ENCODE assay signal across 12 cellular contexts in genomic region chr16:53768593-53768992, GRCh38.
DNase-seq lines count a peak whose midpoint lies in the region; ATAC-seq and TF ChIP-seq lines count a peak whose summit lies in the region.
"Had no signal": no experiment of that assay in that cellular context is flagged by ENCODE, and none has a peak within 500 bp of the region (broad histone marks: within the 10 kb centered on the region; RNA-seq: fewer than 3 reads in every experiment).

No MANE protein-coding gene starts in this region.

- TF ChIP-seq POLR2A in HCT116 (IDR thresholded peaks at IDR 0.05; ENCODE audit: borderline replicate concordance, extremely low read depth, insufficient read depth, insufficient read length) = no peak

- no peak overlapping the region for H3K9ac ChIP-seq in HCT116 (ENCODE audit: low read length)
- peak overlapping the region; percentile 75 for H3K9ac ChIP-seq in adipocyte (ENCODE audit: low read length)

- no peak for TF ChIP-seq CTCF in HCT116 (IDR thresholded peaks at IDR 0.05 in 2 of 3, conservative IDR thresholded peaks at IDR 0.05 in 1 of 3; ENCODE audit: borderline replicate concordance in 1 of 3, insufficient read depth in 1 of 3, low read depth in 2 of 3, low read length in 2 of 3)

- intact Hi-C loops in HCT116 (cut with micrococcal nuclease) = loop anchor here (5.0 kb wide), 1 partner anchor 424 kb away; no protein-coding TSS in a partner anchor

- H2AFZ ChIP-seq in HCT116 (ENCODE audit: low read depth, low read length, poor library complexity, severe bottlenecking) = no peak overlapping the region
- H2AFZ ChIP-seq: GM23338 had no signal

- H4K20me1 ChIP-seq in HCT116 (ENCODE audit: insufficient read depth) = no peaks in the 10 kb centered on the region

- no peaks in the 10 kb centered on the region for H3K36me3 ChIP-seq in HCT116 (ENCODE audit: control insufficient read depth in 1 of 2, insufficient read depth in 2 of 2, low read length in 2 of 2)
- H3K36me3 ChIP-seq in adipocyte (ENCODE audit: control insufficient read depth, insufficient read depth, low read length, severe bottlenecking) = no peaks in the 10 kb centered on the region
- H3K36me3 ChIP-seq: heart right ventricle had no signal

- peak; percentile 87 for ATAC-seq in HCT116
- no peak for ATAC-seq in GM18861 (IDR thresholded peaks at IDR 0.05; ENCODE audit: unreplicated experiment)
- no peak for ATAC-seq in GM21515 (IDR thresholded peaks at IDR 0.05; ENCODE audit: unreplicated experiment)
- no peak for ATAC-seq in GM18858 (IDR thresholded peaks at IDR 0.05; ENCODE audit: unreplicated experiment)
- ATAC-seq: GM23338 had no signal

- H3K27me3 ChIP-seq in HCT116 (ENCODE audit: insufficient read depth, low read length) (no peaks in the 10 kb centered on the region), adipocyte (replicated peaks; ENCODE audit: control insufficient read depth, insufficient read depth, low read length) (no peaks in the 10 kb centered on the region)
- H3K27me3 ChIP-seq: heart right ventricle had no signal

- no TSS peak for BruUV-seq in HCT116 (replicated peaks; lab: Mats Ljungman, UMichigan)

- no peak for TF ChIP-seq RAD21 in HCT116 (IDR thresholded peaks at IDR 0.05; ENCODE audit: low read depth)

- peaks cover 8% of the 10 kb centered on the region; the same call in 1 of the 2 replicates for H3K79me2 ChIP-seq in HCT116 (ENCODE audit: insufficient read depth, low read length)

- RAD21 ChIA-PET in HCT116 (lab: Charles Lee; ENCODE audit: low non-redundant PET in 1 of 2, low total read pairs in 2 of 2, uncharacterized antibody in 2 of 2, unreplicated experiment in 2 of 2) = interaction anchor here (0.6 to 1.8 kb wide), 2 partner anchors 15 to 1052 kb away, joined by 3 to 4 read pairs; no protein-coding TSS in a partner anchor

- CTCF ChIA-PET in HCT116 (lab: Charles Lee) = interaction anchor here (0.8 to 1.6 kb wide), 2 partner anchors 25 to 219 kb away, joined by 3 read pairs; no protein-coding TSS in a partner anchor

- DNase-seq in AG08395 (ENCODE audit: low spot score) = peak; percentile 84
- DNase-seq in HCT116 (ENCODE audit: low read depth, low spot score) = peak; percentile 61
- DNase-seq in adipocyte (ENCODE audit: low read depth) = peak; percentile 90
- DNase-seq in kidney tubule cell (ENCODE audit: low spot score) = peak; percentile 70
- no peak for DNase-seq in OCI-M2 (lab: John Stamatoyannopoulos, UW; ENCODE audit: unreplicated experiment)
- DNase-seq: heart right ventricle, KBM-7, occipital lobe had no signal

- no peaks in the 10 kb centered on the region for H3K9me2 ChIP-seq in HCT116 (ENCODE audit: insufficient read depth)

- POLR2A ChIA-PET in HCT116 (lab: Charles Lee) = no interaction called here

- H3K4me3 ChIP-seq in HCT116 (replicated peaks in 1 of 2; ENCODE audit: low read depth in 1 of 2, low read length in 2 of 2) = peak overlapping the region in 1 of 2 experiments; percentile 22; a peak in 1 of 4 replicates
- H3K4me3 ChIP-seq in adipocyte (ENCODE audit: low read length) = peak overlapping the region; percentile 25
- H3K4me3 ChIP-seq: GM23338, heart right ventricle had no signal

- H3K4me2 ChIP-seq in HCT116 (ENCODE audit: low read length) = peak overlapping the region; percentile 60
- H3K4me2 ChIP-seq: GM23338 had no signal

- H3K9me3 ChIP-seq in HCT116 (ENCODE audit: control insufficient read depth in 1 of 2, insufficient read depth in 1 of 2, low read depth in 1 of 2, low read length in 2 of 2) = no peaks in the 10 kb centered on the region
- H3K9me3 ChIP-seq in adipocyte (ENCODE audit: control insufficient read depth, low read length) = no peaks in the 10 kb centered on the region
- H3K9me3 ChIP-seq: heart right ventricle had no signal

- peaks cover 50 to 54% of the 10 kb centered on the region in 2 experiments for H3K4me1 ChIP-seq in HCT116 (ENCODE audit: control insufficient read depth in 1 of 2, insufficient read depth in 2 of 2, low read length in 2 of 2)
- peaks cover 74% of the 10 kb centered on the region for H3K4me1 ChIP-seq in adipocyte (ENCODE audit: control insufficient read depth, insufficient read depth, low read length)

- H3K27ac ChIP-seq in HCT116 (ENCODE audit: low read depth, low read length) = peak overlapping the region; percentile 49; the same call in 1 of the 2 replicates

TF ChIP-seq in HCT116, 20 proteins besides CTCF, POLR2A, EP300 and RAD21:
- peak; percentile 35; the same call in 1 of the 2 replicates for TF ChIP-seq CBX3 (IDR thresholded peaks at IDR 0.05; ENCODE audit: low read depth)
- peak; percentile 67 for TF ChIP-seq FOSL1 (IDR thresholded peaks at IDR 0.05; ENCODE audit: low read depth)
- peak; percentile 62 for TF ChIP-seq SP1 (IDR thresholded peaks at IDR 0.05; ENCODE audit: low read depth)
- TF ChIP-seq JUND (IDR thresholded peaks at IDR 0.05) = peak; percentile 72
- TF ChIP-seq POLR2AphosphoS5 (IDR thresholded peaks at IDR 0.05; ENCODE audit: low read depth, low read length) = no peak
- TF ChIP-seq YY1 (IDR thresholded peaks at IDR 0.05; ENCODE audit: extremely low read depth, insufficient replicate concordance, low read depth, low read length) = no peak
